ENCODE assay signal across 8 cellular contexts in the genomic region with DNA sequence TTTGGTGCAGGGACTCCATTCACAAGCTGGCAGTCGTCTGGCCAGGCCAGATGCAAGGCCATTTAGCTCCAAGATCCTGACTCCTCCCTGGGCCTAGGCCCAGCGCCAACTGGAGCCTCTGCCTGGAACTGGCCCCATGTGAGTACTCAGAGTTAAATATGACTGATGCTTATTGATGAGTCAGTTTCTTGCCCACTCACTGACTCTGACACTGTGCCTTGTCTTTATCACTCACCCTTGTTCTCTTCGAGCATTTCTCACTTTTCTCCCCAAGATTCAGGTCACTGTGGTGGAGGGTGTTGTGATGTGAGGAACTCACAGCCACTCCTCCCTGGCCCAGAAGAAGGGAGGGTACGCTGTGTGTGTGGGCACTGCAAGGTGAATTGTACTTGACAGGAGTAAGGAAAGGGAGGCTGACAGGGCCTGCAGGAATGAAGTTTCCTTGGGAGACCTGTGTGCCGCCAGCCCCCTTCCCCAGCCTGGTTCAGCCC. TPM values are rescaled to one million over a fixed set of nuclear protein-coding genes. Genes with fewer than 3 reads are reported as not detected.
DNase-seq lines count a peak whose midpoint lies in the region; TF ChIP-seq lines count a peak whose summit lies in the region.

No MANE protein-coding gene starts in this region.

- H3K4me1 ChIP-seq in sigmoid colon, result peaks cover 0 to 13% (median 9%) of the 10 kb centered on the region in 4 donors

- H3K36me3 ChIP-seq in sigmoid colon, result peaks cover 0 to 19% (median 0%) of the 10 kb centered on the region in 4 donors

- no peaks in the 10 kb centered on the region for H3K27me3 ChIP-seq in sigmoid colon

- intact Hi-C loops in sigmoid colon (cut with DNase I), result no loop called here

- no peak for TF ChIP-seq CTCF in sigmoid colon (IDR thresholded peaks at IDR 0.05)

- 83% methylated on average over 5 of the region's 5 CpGs for WGBS in sigmoid colon, 2 donors

- no peak for TF ChIP-seq EP300 in sigmoid colon (IDR thresholded peaks at IDR 0.05)

- H3K4me3 ChIP-seq in sigmoid colon, result no peak overlapping the region

- peak overlapping the region in 1 of 4 donors; percentile 1 for H3K27ac ChIP-seq in sigmoid colon

- DNase-seq in AG08395 (ENCODE audit: low spot score), result peak; percentile 95
- peak; percentile 48 for DNase-seq in HK-2 (ENCODE audit: unreplicated experiment)
- peak; percentile 68 for DNase-seq in dedifferentiated amniotic fluid mesenchymal stem cell (ENCODE audit: extremely low spot score)
- peak; percentile 38 for DNase-seq in mucosa of gallbladder (ENCODE audit: low spot score)
- no peak for DNase-seq in GOT3 (lab: John Stamatoyannopoulos, UW)
- DNase-seq in NCI-H524 (lab: John Stamatoyannopoulos, UW), result no peak
- no peak for DNase-seq in NCI-H69 (lab: John Stamatoyannopoulos, UW)
- DNase-seq in sigmoid colon, result no peak

- H3K9me3 ChIP-seq in sigmoid colon, result no peaks in the 10 kb centered on the region

- TF ChIP-seq POLR2A in sigmoid colon (IDR thresholded peaks at IDR 0.05), result no peak

RNA-seq across cellular contexts. Expression of gene ST3GAL4, which starts 23.2 kb away (rescaled TPM):
- total RNA-seq in mucosa of gallbladder (19.4 TPM), sigmoid colon (10 to 100 TPM; 43.1 to 69.2 (median 45.5) TPM)
- 100 to 1,000 TPM; 211 to 336 (median 268) TPM for polyA plus RNA-seq in sigmoid colon

RNA-seq across cellular contexts. Expression of gene DCPS, which starts 28.4 kb away (rescaled TPM):
- total RNA-seq in mucosa of gallbladder (34.6 TPM), sigmoid colon (1 to 10 TPM; 7.6 to 10.0 (median 9.3) TPM)
- 10 to 100 TPM in 2 of 3 donors, 1 to 10 TPM in 1; 9.0 to 30.0 (median 15.0) TPM for polyA plus RNA-seq in sigmoid colon

RNA-seq across cellular contexts. Expression of gene TIRAP, which starts 49.4 kb away (rescaled TPM):
- total RNA-seq in mucosa of gallbladder (20.7 TPM), sigmoid colon (10 to 100 TPM in 1 of 4 donors, 1 to 10 TPM in 3; 6.9 to 11.5 (median 8.1) TPM)
- 10 to 100 TPM in 2 of 3 donors, 1 to 10 TPM in 1; 4.2 to 11.4 (median 10.9) TPM for polyA plus RNA-seq in sigmoid colon

Comparison
In these comparisons a context has a peak if more than half of its experiments do, and no peak if none do; other contexts are left out.
1. DNase-seq: peak in AG08395 (single experiment), HK-2 (single experiment), dedifferentiated amniotic fluid mesenchymal stem cell (single experiment) and mucosa of gallbladder (single experiment); none in GOT3 (single experiment), NCI-H524 (0 of 2), NCI-H69 (single experiment) and sigmoid colon (single experiment).